ENCODE assay signal across 14 cellular contexts in the genomic region with DNA sequence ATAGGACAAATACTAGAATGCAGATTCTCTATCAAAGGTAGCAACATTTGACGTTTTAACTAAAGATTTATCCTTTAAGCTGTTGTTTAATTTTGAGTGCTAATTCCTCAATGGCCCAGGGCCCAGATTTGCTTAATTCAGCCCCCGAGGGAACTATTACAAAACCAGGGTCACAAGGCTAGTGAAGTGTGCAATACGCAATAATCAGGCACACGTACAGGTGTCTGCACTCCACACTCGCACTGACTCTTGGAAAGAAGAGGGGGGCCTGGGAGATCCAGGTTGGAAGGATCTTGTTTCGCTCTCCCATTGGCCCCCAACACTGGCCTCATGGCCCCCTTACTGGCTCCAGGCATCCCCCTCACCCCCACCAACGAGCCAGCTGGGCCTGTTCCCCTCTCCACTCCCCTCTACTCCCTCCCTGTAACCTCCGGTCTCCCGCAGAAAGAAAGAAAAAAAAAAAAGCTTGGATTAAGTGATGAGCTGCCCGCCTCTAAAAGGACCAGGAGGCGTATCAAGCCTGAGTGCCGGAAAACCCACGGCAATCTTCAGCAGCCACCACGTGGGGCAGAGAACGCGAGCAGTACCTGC. TPM values are rescaled to one million over a fixed set of nuclear protein-coding genes. Genes with fewer than 3 reads are reported as not detected.
DNase-seq lines count a peak whose midpoint lies in the region; ATAC-seq and TF ChIP-seq lines count a peak whose summit lies in the region.
"Had no signal": no experiment of that assay in that cellular context is flagged by ENCODE, and none has a peak within 500 bp of the region (broad histone marks: within the 10 kb centered on the region; RNA-seq: fewer than 3 reads in every experiment).

No MANE protein-coding gene starts in this region.

- no peaks in the 10 kb centered on the region for H3K36me3 Mint-ChIP-seq in MCF 10A (ENCODE audit: insufficient read depth, unreplicated experiment)
- no peaks in the 10 kb centered on the region for H3K36me3 Mint-ChIP-seq in stimulated activated naive B cell treated with anti-CD40 and anti-IgM and Interleukin-4, amounts not matched to agents 10 μg/mL and 1 μg/mL and 100 μg/mL, for 72 hours
- H3K36me3 Mint-ChIP-seq: CD14-positive monocyte, memory B cell had no signal

- TF ChIP-seq POLR2A in breast epithelium (IDR thresholded peaks at IDR 0.05), result no peak

- no peak overlapping the region for H3K27ac Mint-ChIP-seq in MCF 10A (ENCODE audit: low read depth, unreplicated experiment)
- H3K27ac Mint-ChIP-seq in stimulated activated naive B cell treated with anti-CD40 and anti-IgM and Interleukin-4, amounts not matched to agents 10 μg/mL and 1 μg/mL and 100 μg/mL, for 72 hours, result no peak overlapping the region
- H3K27ac Mint-ChIP-seq: CD14-positive monocyte, memory B cell had no signal

- H3K4me2 ChIP-seq in skeletal muscle satellite cell (ENCODE audit: low read length), result peak overlapping the region; percentile 94

- ATAC-seq in right cardiac atrium (peak; percentile 19 to 46), HG03432 (IDR thresholded peaks at IDR 0.05; ENCODE audit: unreplicated experiment) (no peak)
- ATAC-seq in stimulated activated naive B cell treated with anti-CD40 and anti-IgM and Interleukin-4, amounts not matched to agents 10 μg/mL and 1 μg/mL and 100 μg/mL, for 72 hours (replicated peaks), result no peak

- H3K9ac ChIP-seq in SK-N-MC (ENCODE audit: insufficient read length), result no peak overlapping the region
- peak overlapping the region; percentile 69 for H3K9ac ChIP-seq in skeletal muscle satellite cell (ENCODE audit: low read depth, low read length)

- intact Hi-C loops in breast epithelium (cut with DNase I; ENCODE audit: low total_unique reads) (no loop called here), MCF 10A (cut with micrococcal nuclease) (no loop called here), right cardiac atrium (cut with DNase I) (no loop called here)

- peaks cover 6 to 66% of the 10 kb centered on the region in 2 donors for H3K27me3 ChIP-seq in breast epithelium
- H3K27me3 ChIP-seq in right cardiac atrium (ENCODE audit: control insufficient read depth, insufficient read depth), result no peaks in the 10 kb centered on the region
- H3K27me3 ChIP-seq in skeletal muscle satellite cell (ENCODE audit: control insufficient read depth, insufficient read depth, low read length), result no peaks in the 10 kb centered on the region

- H3K27me3 Mint-ChIP-seq in MCF 10A (ENCODE audit: insufficient read depth, unreplicated experiment), result no peaks in the 10 kb centered on the region
- peaks cover 25 to 32% of the 10 kb centered on the region in 2 donors for H3K27me3 Mint-ChIP-seq in stimulated activated naive B cell treated with anti-CD40 and anti-IgM and Interleukin-4, amounts not matched to agents 10 μg/mL and 1 μg/mL and 100 μg/mL, for 72 hours

- H3K36me3 ChIP-seq in breast epithelium, result no peaks in the 10 kb centered on the region
- H3K36me3 ChIP-seq in SK-N-MC (ENCODE audit: insufficient read depth, low read length), result no peaks in the 10 kb centered on the region
- no peaks in the 10 kb centered on the region for H3K36me3 ChIP-seq in skeletal muscle satellite cell (ENCODE audit: insufficient read depth, low read length)
- H3K36me3 ChIP-seq: ascending aorta had no signal

- H3K27ac ChIP-seq in breast epithelium (no peak overlapping the region), SK-N-MC (no peak overlapping the region), right cardiac atrium (ENCODE audit: low read length) (no peak overlapping the region)
- H3K27ac ChIP-seq: ascending aorta had no signal

- 14% methylated on average over 16 of the region's 16 CpGs for WGBS in right cardiac atrium

- POLR2A ChIA-PET in MCF 10A (lab: Yijun Ruan, JAX), result no interaction called here

- TF ChIP-seq CTCF in breast epithelium (IDR thresholded peaks at IDR 0.05), result no peak
- TF ChIP-seq CTCF in MCF 10A (IDR thresholded peaks at IDR 0.05; ENCODE audit: unreplicated experiment), result no peak

- H3K4me1 Mint-ChIP-seq in MCF 10A (ENCODE audit: insufficient read depth, unreplicated experiment), result no peaks in the 10 kb centered on the region
- H3K4me1 Mint-ChIP-seq in stimulated activated naive B cell treated with anti-CD40 and anti-IgM and Interleukin-4, amounts not matched to agents 10 μg/mL and 1 μg/mL and 100 μg/mL, for 72 hours, result no peaks in the 10 kb centered on the region
- H3K4me1 Mint-ChIP-seq: CD14-positive monocyte, memory B cell had no signal

- H3K4me1 ChIP-seq in breast epithelium (no peaks in the 10 kb centered on the region), right cardiac atrium (ENCODE audit: control insufficient read depth, insufficient read depth, low read length) (no peaks in the 10 kb centered on the region), skeletal muscle satellite cell (ENCODE audit: control insufficient read depth, insufficient read depth, low read length) (peaks cover 30% of the 10 kb centered on the region)
- H3K4me1 ChIP-seq: ascending aorta had no signal

- no peaks in the 10 kb centered on the region for H3K9me3 Mint-ChIP-seq in MCF 10A (ENCODE audit: unreplicated experiment)
- no peaks in the 10 kb centered on the region for H3K9me3 Mint-ChIP-seq in stimulated activated naive B cell treated with anti-CD40 and anti-IgM and Interleukin-4, amounts not matched to agents 10 μg/mL and 1 μg/mL and 100 μg/mL, for 72 hours
- H3K9me3 Mint-ChIP-seq: memory B cell had no signal

- DNase-seq in breast epithelium (ENCODE audit: low spot score in 2 of 2), result no peak
- DNase-seq in MCF 10A (ENCODE audit: unreplicated experiment), result no peak
- DNase-seq in SK-N-MC (ENCODE audit: low read depth, low spot score), result no peak
- peak in 1 of 3 donors; percentile 33 for DNase-seq in right cardiac atrium
- DNase-seq in stimulated activated naive B cell treated with anti-CD40 and anti-IgM and Interleukin-4, amounts not matched to agents 10 μg/mL and 1 μg/mL and 100 μg/mL, for 72 hours, result no peak
- no peak for DNase-seq in medulla oblongata (ENCODE audit: extremely low spot score)
- DNase-seq: NK-92 treated with Interleukin-12 subunit alpha and Interleukin-12 subunit beta, amount 100 ng/mL, for 24 hours; small intestine had no signal

- no peaks in the 10 kb centered on the region for H3K9me3 ChIP-seq in breast epithelium
- no peaks in the 10 kb centered on the region for H3K9me3 ChIP-seq in SK-N-MC (ENCODE audit: low read depth, low read length)
- H3K9me3 ChIP-seq in right cardiac atrium (ENCODE audit: control insufficient read depth, low read length), result no peaks in the 10 kb centered on the region
- H3K9me3 ChIP-seq in skeletal muscle satellite cell (replicated peaks; ENCODE audit: low read length), result no peaks in the 10 kb centered on the region
- H3K9me3 ChIP-seq: ascending aorta had no signal

- BruUV-seq in MCF 10A (replicated peaks; lab: Mats Ljungman, UMichigan), result no TSS peak

- H3K4me3 Mint-ChIP-seq in MCF 10A (ENCODE audit: unreplicated experiment), result no peak overlapping the region
- H3K4me3 Mint-ChIP-seq in stimulated activated naive B cell treated with anti-CD40 and anti-IgM and Interleukin-4, amounts not matched to agents 10 μg/mL and 1 μg/mL and 100 μg/mL, for 72 hours, result no peak overlapping the region
- H3K4me3 Mint-ChIP-seq: memory B cell had no signal

- H3K4me3 ChIP-seq in breast epithelium, result peak overlapping the region; percentile 4 to 53 (median 25)
- peak overlapping the region; percentile 54 for H3K4me3 ChIP-seq in SK-N-MC
- no peak overlapping the region for H3K4me3 ChIP-seq in right cardiac atrium (ENCODE audit: low read length)
- H3K4me3 ChIP-seq in skeletal muscle satellite cell (ENCODE audit: low read length), result peak overlapping the region; percentile 73
- H3K4me3 ChIP-seq: ascending aorta had no signal

- CTCF ChIA-PET in MCF 10A (lab: Yijun Ruan, JAX), result interaction anchor here (0.6 to 0.7 kb wide), 3 partner anchors 344 to 683 kb away, joined by 3 to 7 read pairs (median 3); no protein-coding TSS in a partner anchor

RNA-seq across cellular contexts. Expression of gene KIRREL3, which starts 2.2 kb away (rescaled TPM):
- total RNA-seq in breast epithelium, result under 1 TPM in 2 of 3 donors, not detected in 1; 0.32 to 0.33 TPM
- not detected in 2 replicates for total RNA-seq in MCF 10A (2022)
- total RNA-seq in right cardiac atrium, result 1 to 10 TPM in 3 of 4 donors, under 1 TPM in 1; 0.74 to 1.2 (median 1.0) TPM
- polyA plus RNA-seq in right cardiac atrium, result 0.86 TPM
- total RNA-seq in skeletal muscle satellite cell (2012; rRNA removed), result under 0.01 and 0.44 TPM in 2 replicates
- total RNA-seq: ascending aorta; T-helper 2 cell treated with Interferon-gamma antibody and Interleukin-4, amounts not matched to agents 100 ng/mL and 5 ng/mL, for 36 hours had no signal
- polyA plus RNA-seq: CD14-positive monocyte had no signal

Comparison
In these comparisons a context has a peak if more than half of its experiments do, and no peak if none do; other contexts are left out.
1. ATAC-seq: peak in right cardiac atrium (2 of 2); none in HG03432 (single experiment) and stimulated activated naive B cell treated with anti-CD40 and anti-IgM and Interleukin-4, amounts not matched to agents 10 μg/mL and 1 μg/mL and 100 μg/mL, for 72 hours (0 of 2).